In the genomic region with DNA sequence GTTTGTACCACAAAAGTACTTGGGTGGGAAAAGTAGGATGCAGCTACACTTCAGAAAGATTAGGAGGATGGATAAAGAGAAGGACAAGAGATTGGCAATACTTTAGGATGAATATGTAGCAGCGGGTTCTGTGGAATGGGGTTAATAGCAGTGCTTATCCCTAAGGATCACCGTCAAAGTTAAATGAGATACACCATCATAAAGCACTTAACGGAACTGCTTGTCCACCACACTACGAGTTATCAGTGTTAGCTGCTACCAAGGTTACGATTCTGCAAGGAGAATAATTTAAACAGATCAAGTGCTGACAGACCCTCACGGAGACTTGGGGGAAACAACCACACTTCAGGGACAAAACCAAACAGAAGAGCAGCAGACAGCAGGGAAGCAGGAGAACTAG, we compare ENCODE assay signal across 8 cellular contexts. TPM values are rescaled to one million over a fixed set of nuclear protein-coding genes. Genes with fewer than 3 reads are reported as not detected.
A peak's percentile ranks its signal among the peaks of the same experiment; 100 is the strongest.
DNase-seq lines count a peak whose midpoint lies in the region; ATAC-seq, FAIRE-seq and TF ChIP-seq lines count a peak whose summit lies in the region.

No MANE protein-coding gene starts in this region.

- no peak for DNase-seq in activated CD4-positive, alpha-beta T cell treated with anti-CD3 and anti-CD28 coated beads, Interleukin-2, amount 10 ng/mL, durations not matched to agents 7 days and 5 days
- no peak for DNase-seq in activated CD4-positive, alpha-beta T cell treated with anti-CD3 and anti-CD28 coated beads, Interleukin-2, amount 50 U/mL, for 48 hours
- DNase-seq in activated T-helper 2 cell treated with anti-CD3 and anti-CD28 coated beads, Interferon-gamma antibody, Interleukin-2, Interleukin-4, amounts not matched to agents 10 μg/mL and 5 μg/mL and 100 μg/mL, durations not matched to agents 14 hours and 24 hours and 36 hours (ENCODE audit: low spot score): no peak
- DNase-seq in kidney: no peak
- no peak for DNase-seq in GM13976 (ENCODE audit: low spot score)
- no peak for DNase-seq in head of caudate nucleus

- peak overlapping the region; percentile 94 for H3K4me3 Mint-ChIP-seq in activated CD4-positive, alpha-beta T cell treated with anti-CD3 and anti-CD28 coated beads, Interleukin-2, amount 10 ng/mL, durations not matched to agents 7 days and 5 days
- H3K4me3 Mint-ChIP-seq in activated T-helper 2 cell treated with anti-CD3 and anti-CD28 coated beads, Interferon-gamma antibody, Interleukin-2, Interleukin-4, amounts not matched to agents 10 μg/mL and 5 μg/mL and 100 μg/mL, durations not matched to agents 14 hours and 24 hours and 36 hours (ENCODE audit: low read depth): peak overlapping the region; percentile 99

- no peak overlapping the region for H3K27ac ChIP-seq in kidney (ENCODE audit: low read depth in 2 of 2, low read length in 2 of 2)
- H3K27ac ChIP-seq in thymus (ENCODE audit: low read depth): no peak overlapping the region

- peak overlapping the region; percentile 84 for H3K27ac Mint-ChIP-seq in activated CD4-positive, alpha-beta T cell treated with anti-CD3 and anti-CD28 coated beads, Interleukin-2, amount 10 ng/mL, durations not matched to agents 7 days and 5 days
- peak overlapping the region; percentile 77 for H3K27ac Mint-ChIP-seq in activated T-helper 2 cell treated with anti-CD3 and anti-CD28 coated beads, Interferon-gamma antibody, Interleukin-2, Interleukin-4, amounts not matched to agents 10 μg/mL and 5 μg/mL and 100 μg/mL, durations not matched to agents 14 hours and 24 hours and 36 hours

- no peak for TF ChIP-seq CTCF in kidney (IDR thresholded peaks at IDR 0.05; ENCODE audit: borderline replicate concordance, extremely low read depth, insufficient read depth)
- no peak for TF ChIP-seq CTCF in GM13976 (IDR thresholded peaks at IDR 0.05; ENCODE audit: borderline replicate concordance, control extremely low read depth, extremely low read depth, insufficient read depth, missing control alignments)

- in situ Hi-C loops in GM13976 (cut with MboI; ENCODE audit: low sequenced_read_pairs, unreplicated experiment): no loop called here

- H3K4me3 ChIP-seq in kidney (ENCODE audit: low read length in 2 of 2): peak overlapping the region; percentile 96 to 100
- H3K4me3 ChIP-seq in thymus (ENCODE audit: low read length): peak overlapping the region; percentile 68

- FAIRE-seq in kidney (lab: Jason Lieb, UNC): no peak

- H3K9ac ChIP-seq in kidney (ENCODE audit: low read length in 2 of 2): peak overlapping the region; percentile 52 to 85

- POLR2A ChIA-PET in activated CD4-positive, alpha-beta T cell treated with anti-CD3 and anti-CD28 coated beads, Interleukin-2, amount 10 ng/mL, durations not matched to agents 7 days and 5 days (lab: Charles Lee): no interaction called here

- WGBS in thymus: 8% methylated on average over 6 of the region's 6 CpGs

- H3K36me3 Mint-ChIP-seq in activated CD4-positive, alpha-beta T cell treated with anti-CD3 and anti-CD28 coated beads, Interleukin-2, amount 10 ng/mL, durations not matched to agents 7 days and 5 days (ENCODE audit: low read depth): peaks cover 5% of the 10 kb centered on the region
- H3K36me3 Mint-ChIP-seq in activated T-helper 2 cell treated with anti-CD3 and anti-CD28 coated beads, Interferon-gamma antibody, Interleukin-2, Interleukin-4, amounts not matched to agents 10 μg/mL and 5 μg/mL and 100 μg/mL, durations not matched to agents 14 hours and 24 hours and 36 hours (ENCODE audit: low read depth): peaks cover 25% of the 10 kb centered on the region

- ATAC-seq in GM19324 (IDR thresholded peaks at IDR 0.05; ENCODE audit: low FRiP score, unreplicated experiment): no peak

- intact Hi-C loops in activated T-helper 2 cell treated with anti-CD3 and anti-CD28 coated beads, Interferon-gamma antibody, Interleukin-2, Interleukin-4, amounts not matched to agents 10 μg/mL and 5 μg/mL and 100 μg/mL, durations not matched to agents 14 hours and 24 hours and 36 hours (cut with micrococcal nuclease): loop anchor here (5.0 kb wide), 3 partner anchors 40 to 1265 kb away; partner anchors contain the start of genes FOXP1 and GXYLT2
- intact Hi-C loops in kidney (cut with DNase I): no loop called here
- intact Hi-C loops in head of caudate nucleus (cut with DNase I): loop anchor here (5.0 to 10.0 kb wide), 2 partner anchors 40 to 238 kb away; partner anchors contain the start of gene GXYLT2

- no peaks in the 10 kb centered on the region for H3K36me3 ChIP-seq in kidney (ENCODE audit: control insufficient read depth in 1 of 2, insufficient read depth in 2 of 2, low read length in 2 of 2)
- no peaks in the 10 kb centered on the region for H3K36me3 ChIP-seq in thymus (ENCODE audit: control insufficient read depth, insufficient read depth)

- H3K27me3 Mint-ChIP-seq in activated CD4-positive, alpha-beta T cell treated with anti-CD3 and anti-CD28 coated beads, Interleukin-2, amount 10 ng/mL, durations not matched to agents 7 days and 5 days: peaks cover 2% of the 10 kb centered on the region
- no peaks in the 10 kb centered on the region for H3K27me3 Mint-ChIP-seq in activated T-helper 2 cell treated with anti-CD3 and anti-CD28 coated beads, Interferon-gamma antibody, Interleukin-2, Interleukin-4, amounts not matched to agents 10 μg/mL and 5 μg/mL and 100 μg/mL, durations not matched to agents 14 hours and 24 hours and 36 hours (ENCODE audit: low read depth)

- H3K4me1 ChIP-seq in kidney (ENCODE audit: control insufficient read depth in 1 of 2, insufficient read depth in 1 of 2, low read depth in 1 of 2, low read length in 2 of 2) (peaks cover 4 to 16% of the 10 kb centered on the region in 2 donors), thymus (ENCODE audit: control insufficient read depth, insufficient read depth, low read length) (peaks cover 20% of the 10 kb centered on the region)

- peaks cover 51% of the 10 kb centered on the region for H3K4me1 Mint-ChIP-seq in activated CD4-positive, alpha-beta T cell treated with anti-CD3 and anti-CD28 coated beads, Interleukin-2, amount 10 ng/mL, durations not matched to agents 7 days and 5 days
- peaks cover 54% of the 10 kb centered on the region for H3K4me1 Mint-ChIP-seq in activated T-helper 2 cell treated with anti-CD3 and anti-CD28 coated beads, Interferon-gamma antibody, Interleukin-2, Interleukin-4, amounts not matched to agents 10 μg/mL and 5 μg/mL and 100 μg/mL, durations not matched to agents 14 hours and 24 hours and 36 hours (ENCODE audit: low read depth)

- H3K9me3 Mint-ChIP-seq in activated CD4-positive, alpha-beta T cell treated with anti-CD3 and anti-CD28 coated beads, Interleukin-2, amount 10 ng/mL, durations not matched to agents 7 days and 5 days: no peaks in the 10 kb centered on the region
- H3K9me3 Mint-ChIP-seq in activated T-helper 2 cell treated with anti-CD3 and anti-CD28 coated beads, Interferon-gamma antibody, Interleukin-2, Interleukin-4, amounts not matched to agents 10 μg/mL and 5 μg/mL and 100 μg/mL, durations not matched to agents 14 hours and 24 hours and 36 hours: no peaks in the 10 kb centered on the region

- H3K27me3 ChIP-seq in thymus (ENCODE audit: control insufficient read depth, insufficient read depth): no peaks in the 10 kb centered on the region

- CTCF ChIA-PET in activated CD4-positive, alpha-beta T cell treated with anti-CD3 and anti-CD28 coated beads, Interleukin-2, amount 10 ng/mL, durations not matched to agents 7 days and 5 days (lab: Charles Lee): interaction anchor here (1.1 to 1.3 kb wide), 2 partner anchors 13 to 89 kb away, joined by 3 to 6 read pairs; no protein-coding TSS in a partner anchor

- H3K9me3 ChIP-seq in kidney (ENCODE audit: control insufficient read depth in 1 of 2, low read length in 2 of 2) (no peaks in the 10 kb centered on the region), thymus (ENCODE audit: control insufficient read depth) (no peaks in the 10 kb centered on the region)

RNA-seq across cellular contexts. Expression of gene SHQ1, which starts 1.0 kb away (rescaled TPM):
- 10 to 100 TPM; 22.1 to 24.2 TPM for total RNA-seq in activated CD4-positive, alpha-beta T cell treated with anti-CD3 and anti-CD28 coated beads, Interleukin-2, amount 10 ng/mL, durations not matched to agents 7 days and 5 days
- total RNA-seq in activated T-helper 2 cell treated with anti-CD3 and anti-CD28 coated beads, Interferon-gamma antibody, Interleukin-2, Interleukin-4, amounts not matched to agents 10 μg/mL and 5 μg/mL and 100 μg/mL, durations not matched to agents 14 hours and 24 hours and 36 hours: 29.0 and 31.2 TPM in 2 replicates
- 23.1 TPM for total RNA-seq in kidney
- 8.1 TPM for polyA plus RNA-seq in kidney (ENCODE audit: insufficient read depth, low read depth, low replicate concordance)
- 17.4 TPM for polyA plus RNA-seq in thymus

RNA-seq across cellular contexts. Expression of gene GXYLT2, which starts 40.6 kb away (rescaled TPM):
- not detected for total RNA-seq in activated CD4-positive, alpha-beta T cell treated with anti-CD3 and anti-CD28 coated beads, Interleukin-2, amount 10 ng/mL, durations not matched to agents 7 days and 5 days
- 0.05 TPM in 1 of 2 replicates, not detected in the other for total RNA-seq in activated T-helper 2 cell treated with anti-CD3 and anti-CD28 coated beads, Interferon-gamma antibody, Interleukin-2, Interleukin-4, amounts not matched to agents 10 μg/mL and 5 μg/mL and 100 μg/mL, durations not matched to agents 14 hours and 24 hours and 36 hours
- total RNA-seq in kidney: 3.8 TPM
- polyA plus RNA-seq in kidney (ENCODE audit: insufficient read depth, low read depth, low replicate concordance): 0.39 TPM
- polyA plus RNA-seq in thymus: 2.9 TPM
